ENCODE assay signal across 27 cellular contexts in genomic region chr4:6391852-6392188, GRCh38.
A peak's percentile ranks its signal among the peaks of the same experiment; 100 is the strongest.
DNase-seq lines count a peak whose midpoint lies in the region; ATAC-seq, FAIRE-seq and TF ChIP-seq lines count a peak whose summit lies in the region.
"Had no signal": no experiment of that assay in that cellular context is flagged by ENCODE, and none has a peak within 500 bp of the region (broad histone marks: within the 10 kb centered on the region; RNA-seq: fewer than 3 reads in every experiment).

No MANE protein-coding gene starts in this region.

- peaks cover 7% of the 10 kb centered on the region for H3K4me1 ChIP-seq in mammary epithelial cell (ENCODE audit: insufficient read depth, low read length)
- H3K4me1 ChIP-seq: upper lobe of left lung had no signal

- H3K79me2 ChIP-seq in mammary epithelial cell (ENCODE audit: insufficient read depth, low read length) = no peaks in the 10 kb centered on the region

- intact Hi-C loops in mammary epithelial cell (cut with micrococcal nuclease) = no loop called here

- no TSS peak for BruUV-seq in mammary epithelial cell (replicated peaks; lab: Mats Ljungman, UMichigan)

- CTCF ChIA-PET in mammary epithelial cell (lab: Charles Lee; ENCODE audit: low non-redundant PET) = no interaction called here

- H3K9ac ChIP-seq in mammary epithelial cell (ENCODE audit: insufficient read depth, low read length) = no peak overlapping the region

- H3K27ac ChIP-seq in mammary epithelial cell (ENCODE audit: insufficient read depth, low read depth, low read length) (no peak overlapping the region), skin epidermis (peak overlapping the region in 14 of 21 experiments; percentile 7 to 84 (median 70))
- H3K27ac ChIP-seq: brain microvascular endothelial cell, C4-2B, ovary, SK-N-MC, upper lobe of left lung had no signal

- no peak for ATAC-seq in GM18867 (IDR thresholded peaks at IDR 0.05; ENCODE audit: unreplicated experiment)
- no peak for ATAC-seq in GM18519 (IDR thresholded peaks at IDR 0.05; ENCODE audit: low FRiP score, unreplicated experiment)
- no peak for ATAC-seq in HG03196 (IDR thresholded peaks at IDR 0.05; ENCODE audit: unreplicated experiment)
- ATAC-seq: left cardiac atrium had no signal

- in situ Hi-C loops in mammary epithelial cell (cut with MboI; ENCODE audit: low sequenced_read_pairs in 2 of 2) = no loop called here

- H3K27me3 ChIP-seq in mammary epithelial cell (ENCODE audit: insufficient read depth, low read length) = no peaks in the 10 kb centered on the region
- H3K27me3 ChIP-seq: brain microvascular endothelial cell, ovary, upper lobe of left lung had no signal

- no peak for TF ChIP-seq POLR2A in GM12892 (IDR thresholded peaks at IDR 0.05; ENCODE audit: low read depth, low read length)

- no peaks in the 10 kb centered on the region for H3K9me3 ChIP-seq in mammary epithelial cell (replicated peaks; ENCODE audit: insufficient read depth, low read length)
- H3K9me3 ChIP-seq: ovary, upper lobe of left lung had no signal

- no peaks in the 10 kb centered on the region for H4K20me1 ChIP-seq in mammary epithelial cell (ENCODE audit: insufficient read depth, low read length)

- no peak overlapping the region for H3K4me2 ChIP-seq in mammary epithelial cell (ENCODE audit: insufficient read depth, low read depth, low read length)

- dilution Hi-C loops in mammary epithelial cell (cut with HindIII; ENCODE audit: low sequenced_read_pairs) = no loop called here

- WGBS in mammary epithelial cell (ENCODE audit: low coverage, missing lambda C conversion rate) = 23% methylated on average over 9 of the region's 9 CpGs

- no peak overlapping the region for H2AFZ ChIP-seq in mammary epithelial cell (ENCODE audit: low read depth, low read length)

- DNase-seq in Daoy (ENCODE audit: low read depth) (peak; percentile 23), M059J (ENCODE audit: low read depth) (peak; percentile 41), mammary epithelial cell (peak; percentile 77), GM12892 (ENCODE audit: insufficient read length) (no peak)
- DNase-seq: activated CD4-positive, alpha-beta T cell treated with anti-CD3 and anti-CD28 coated beads, Interleukin-2, amount 50 U/mL, for 4 hours; activated naive CD4-positive, alpha-beta T cell treated with anti-CD3 and anti-CD28 coated beads, Interleukin-2, amount 10 ng/mL, durations not matched to agents 7 days and 5 days; brain microvascular endothelial cell; foreskin melanocyte; H7; left cardiac atrium; NCI-H1092; NCI-H1694 treated with DMSO at 0.1 percent for 48 hours; NCI-H2171 treated with DMSO at 0.1 percent for 48 hours; NCI-H524; ovary; retina; RPMI8226; stimulated activated CD4-positive, alpha-beta T cell treated with anti-CD3 and anti-CD28 coated beads, Interleukin-2, amount 100 ng/mL, for 24 hours; upper lobe of left lung had no signal

- FAIRE-seq in GM12892 (lab: Jason Lieb, UNC) = no peak
- FAIRE-seq: GM12891, TTC549 had no signal

- TF ChIP-seq CTCF in mammary epithelial cell (conservative IDR thresholded peaks at IDR 0.05 in 1 of 2, IDR thresholded peaks at IDR 0.05 in 1 of 2; ENCODE audit: extremely low read depth in 1 of 2, insufficient read depth in 1 of 2, low read depth in 1 of 2, low read length in 2 of 2) = no peak

- no peaks in the 10 kb centered on the region for H3K36me3 ChIP-seq in mammary epithelial cell (ENCODE audit: insufficient read depth, low read length)
- H3K36me3 ChIP-seq: brain microvascular endothelial cell, ovary, upper lobe of left lung had no signal

- H3K4me3 ChIP-seq in mammary epithelial cell (replicated peaks in 1 of 3; ENCODE audit: insufficient read depth in 1 of 3, low read depth in 2 of 3, low read length in 3 of 3) = no peak overlapping the region
- H3K4me3 ChIP-seq in skin epidermis = no peak overlapping the region
- H3K4me3 ChIP-seq: ovary, SK-N-MC, upper lobe of left lung had no signal
